In genomic region chrX:70208479-70208878, GRCh38 we compare ENCODE assay signal across 28 cellular contexts. TPM values are rescaled to one million over a fixed set of nuclear protein-coding genes. Genes with fewer than 3 reads are reported as not detected.
"Had no signal": no experiment of that assay in that cellular context is flagged by ENCODE, and none has a peak within 500 bp of the region (broad histone marks: within the 10 kb centered on the region; RNA-seq: fewer than 3 reads in every experiment).

No MANE protein-coding gene starts in this region.

- ATAC-seq: foreskin keratinocyte; left colon; lower lobe of right lung; natural killer cell treated with Interleukin-12 subunit alpha and Interleukin-12 subunit beta and Interleukin-15 and Interleukin-18, amount 100 ng/mL, for 72 hours had no signal

- H3K4me1 Mint-ChIP-seq: activated naive CD8-positive, alpha-beta T cell treated with anti-CD3 and anti-CD28 coated beads, Interleukin-2, amount 10 ng/mL, durations not matched to agents 7 days and 5 days had no signal

- H3K27ac ChIP-seq: cardiac muscle cell, esophagus muscularis mucosa, foreskin keratinocyte, lower lobe of right lung, neutrophil, right atrium auricular region, tibial artery had no signal

- H3K36me3 Mint-ChIP-seq: activated naive CD8-positive, alpha-beta T cell treated with anti-CD3 and anti-CD28 coated beads, Interleukin-2, amount 10 ng/mL, durations not matched to agents 7 days and 5 days; natural killer cell treated with Interleukin-12 subunit alpha and Interleukin-12 subunit beta and Interleukin-15 and Interleukin-18, amount 100 ng/mL, for 72 hours had no signal

- DNase-seq: activated CD4-positive, alpha-beta T cell treated with anti-CD3 and anti-CD28 coated beads, Interleukin-2, amount 50 U/mL, for 48 hours; activated naive CD4-positive, alpha-beta T cell; activated naive CD8-positive, alpha-beta T cell treated with anti-CD3 and anti-CD28 coated beads, Interleukin-2, amount 10 ng/mL, durations not matched to agents 7 days and 5 days; aorta; dermis blood vessel endothelial cell; effector memory CD4-positive, alpha-beta T cell; foreskin keratinocyte; glutamatergic neuron; hippocampal formation; islet precursor cell; left colon; lower lobe of right lung; stimulated activated CD4-positive, alpha-beta T cell treated with anti-CD3 and anti-CD28 coated beads, Interleukin-2, amount 100 ng/mL, for 24 hours; stimulated activated naive CD4-positive, alpha-beta T cell treated with Interleukin-2 at 50 U/mL for 16 hours; substantia nigra; tibial artery had no signal

- H3K36me3 ChIP-seq: cardiac muscle cell, esophagus muscularis mucosa, lower lobe of right lung, neutrophil, right atrium auricular region, tibial artery had no signal

- H3K4me1 ChIP-seq: esophagus muscularis mucosa, foreskin keratinocyte, lower lobe of right lung, right atrium auricular region, tibial artery had no signal

- H3K27me3 ChIP-seq: cardiac muscle cell, esophagus muscularis mucosa, foreskin keratinocyte, neutrophil, right atrium auricular region, tibial artery had no signal

- H3K27ac Mint-ChIP-seq: activated naive CD8-positive, alpha-beta T cell treated with anti-CD3 and anti-CD28 coated beads, Interleukin-2, amount 10 ng/mL, durations not matched to agents 7 days and 5 days; natural killer cell treated with Interleukin-12 subunit alpha and Interleukin-12 subunit beta and Interleukin-15 and Interleukin-18, amount 100 ng/mL, for 72 hours had no signal

- H3K4me3 Mint-ChIP-seq: activated naive CD8-positive, alpha-beta T cell treated with anti-CD3 and anti-CD28 coated beads, Interleukin-2, amount 10 ng/mL, durations not matched to agents 7 days and 5 days; natural killer cell treated with Interleukin-12 subunit alpha and Interleukin-12 subunit beta and Interleukin-15 and Interleukin-18, amount 100 ng/mL, for 72 hours had no signal

- H3K4me3 ChIP-seq: cardiac muscle cell, esophagus muscularis mucosa, lower lobe of right lung, right atrium auricular region, tibial artery had no signal

- H3K9me3 ChIP-seq: esophagus muscularis mucosa, lower lobe of right lung, neutrophil, right atrium auricular region, tibial artery had no signal

- H3K9me3 Mint-ChIP-seq: activated naive CD8-positive, alpha-beta T cell treated with anti-CD3 and anti-CD28 coated beads, Interleukin-2, amount 10 ng/mL, durations not matched to agents 7 days and 5 days; natural killer cell treated with Interleukin-12 subunit alpha and Interleukin-12 subunit beta and Interleukin-15 and Interleukin-18, amount 100 ng/mL, for 72 hours had no signal

RNA-seq across cellular contexts. Expression of gene AWAT1, which starts 26.0 kb away (rescaled TPM):
- total RNA-seq: activated naive CD8-positive, alpha-beta T cell treated with anti-CD3 and anti-CD28 coated beads, Interleukin-2, amount 10 ng/mL, durations not matched to agents 7 days and 5 days; aorta; cardiac muscle cell; chondrocyte; dermis blood vessel endothelial cell; endothelial cell of umbilical vein; esophagus muscularis mucosa; foreskin keratinocyte; left colon; lower lobe of right lung; mesenteric fat pad; natural killer cell treated with Interleukin-12 subunit alpha and Interleukin-12 subunit beta and Interleukin-15 and Interleukin-18, amount 100 ng/mL, for 72 hours; posterior vena cava; right atrium auricular region; skeletal muscle tissue; T-helper 2 cell treated with Interferon-gamma antibody and Interleukin-4, amounts not matched to agents 100 ng/mL and 5 ng/mL, for 36 hours; urinary bladder had no signal
- polyA plus RNA-seq: aorta, cardiac muscle cell, endothelial cell of umbilical vein, foreskin keratinocyte, urinary bladder had no signal

RNA-seq across cellular contexts. Expression of gene DGAT2L6, which starts 31.2 kb away (rescaled TPM):
- total RNA-seq: activated naive CD8-positive, alpha-beta T cell treated with anti-CD3 and anti-CD28 coated beads, Interleukin-2, amount 10 ng/mL, durations not matched to agents 7 days and 5 days; aorta; cardiac muscle cell; chondrocyte; dermis blood vessel endothelial cell; endothelial cell of umbilical vein; esophagus muscularis mucosa; foreskin keratinocyte; left colon; lower lobe of right lung; mesenteric fat pad; natural killer cell treated with Interleukin-12 subunit alpha and Interleukin-12 subunit beta and Interleukin-15 and Interleukin-18, amount 100 ng/mL, for 72 hours; posterior vena cava; right atrium auricular region; skeletal muscle tissue; T-helper 2 cell treated with Interferon-gamma antibody and Interleukin-4, amounts not matched to agents 100 ng/mL and 5 ng/mL, for 36 hours; urinary bladder had no signal
- polyA plus RNA-seq: aorta, cardiac muscle cell, endothelial cell of umbilical vein, foreskin keratinocyte, urinary bladder had no signal

RNA-seq across cellular contexts. Expression of gene P2RY4, which starts 51.5 kb away (rescaled TPM):
- total RNA-seq: chondrocyte, dermis blood vessel endothelial cell, endothelial cell of umbilical vein, foreskin keratinocyte, right atrium auricular region, skeletal muscle tissue had no signal
- polyA plus RNA-seq: aorta, cardiac muscle cell, foreskin keratinocyte had no signal

RNA-seq across cellular contexts. Expression of gene ARR3, which starts 59.7 kb away (rescaled TPM):
- total RNA-seq: activated naive CD8-positive, alpha-beta T cell treated with anti-CD3 and anti-CD28 coated beads, Interleukin-2, amount 10 ng/mL, durations not matched to agents 7 days and 5 days; aorta; cardiac muscle cell; chondrocyte; dermis blood vessel endothelial cell; endothelial cell of umbilical vein; esophagus muscularis mucosa; foreskin keratinocyte; lower lobe of right lung; mesenteric fat pad; natural killer cell treated with Interleukin-12 subunit alpha and Interleukin-12 subunit beta and Interleukin-15 and Interleukin-18, amount 100 ng/mL, for 72 hours; posterior vena cava; right atrium auricular region; skeletal muscle tissue; T-helper 2 cell treated with Interferon-gamma antibody and Interleukin-4, amounts not matched to agents 100 ng/mL and 5 ng/mL, for 36 hours; urinary bladder had no signal
- polyA plus RNA-seq: aorta, endothelial cell of umbilical vein, foreskin keratinocyte, urinary bladder had no signal
